ENCODE assay signal across 1 cellular context in genomic region chr11:119284344-119285157, GRCh38.
TF ChIP-seq lines count a peak whose summit lies in the region.

No MANE protein-coding gene starts in this region.

TF ChIP-seq in HepG2, 621 proteins besides CTCF, POLR2A, EP300 and RAD21:
- TF ChIP-seq STAG1 (CRISPR knock-in tag; IDR thresholded peaks at IDR 0.05) = peak; percentile 56
- peak; percentile 76 for TF ChIP-seq ELF1 (CRISPR knock-in tag; IDR thresholded peaks at IDR 0.05)
- no peak for TF ChIP-seq MIER3 (CRISPR knock-in tag; IDR thresholded peaks at IDR 0.05; ENCODE audit: borderline replicate concordance)
- no peak for TF ChIP-seq GLMP (CRISPR knock-in tag; IDR thresholded peaks at IDR 0.05; ENCODE audit: borderline replicate concordance)
- peak; percentile 31; the same call in 1 of the 2 replicates for TF ChIP-seq SAP130 (CRISPR knock-in tag; IDR thresholded peaks at IDR 0.05; ENCODE audit: low read depth)
- no peak for TF ChIP-seq NFIB (CRISPR knock-in tag; IDR thresholded peaks at IDR 0.05; ENCODE audit: borderline replicate concordance)
